Comparison of ENCODE assay signal across 22 cellular contexts in the genomic region with DNA sequence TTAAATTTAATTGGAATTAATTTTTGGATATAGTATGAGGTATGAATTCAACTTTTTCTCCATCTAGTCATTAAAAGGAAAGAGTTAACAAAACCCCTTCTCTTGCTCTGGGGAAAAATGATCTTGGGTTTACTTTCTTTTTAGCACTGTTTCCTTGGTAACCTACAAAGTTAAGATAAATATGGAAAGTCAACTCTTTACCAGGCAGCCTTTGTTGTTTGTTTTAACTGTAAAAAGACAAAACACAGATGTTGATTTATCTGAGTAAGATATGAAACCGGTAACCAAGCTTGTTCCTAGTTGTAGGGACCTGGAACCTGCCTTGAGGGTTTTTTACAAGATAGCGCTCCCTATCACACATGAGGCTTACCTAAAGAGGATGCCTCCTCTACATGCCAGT. TPM values are rescaled to one million over a fixed set of nuclear protein-coding genes. Genes with fewer than 3 reads are reported as not detected.
DNase-seq lines count a peak whose midpoint lies in the region; ATAC-seq, FAIRE-seq and TF ChIP-seq lines count a peak whose summit lies in the region.
"Had no signal": no experiment of that assay in that cellular context is flagged by ENCODE, and none has a peak within 500 bp of the region (broad histone marks: within the 10 kb centered on the region; RNA-seq: fewer than 3 reads in every experiment).

No MANE protein-coding gene starts in this region.

- no peaks in the 10 kb centered on the region for H3K4me1 Mint-ChIP-seq in activated CD4-positive, alpha-beta T cell treated with anti-CD3 and anti-CD28 coated beads, Interleukin-2, amount 10 ng/mL, durations not matched to agents 24 days and 14 days
- peaks cover 1% of the 10 kb centered on the region for H3K4me1 Mint-ChIP-seq in activated CD4-positive, alpha-beta T cell treated with anti-CD3 and anti-CD28 coated beads, Interleukin-2, amount 10 ng/mL, durations not matched to agents 7 days and 5 days
- H3K4me1 Mint-ChIP-seq in activated T-helper 17 cell treated with anti-CD3 and anti-CD28 coated beads, Interleukin-2, amount 50 U/mL, for 72 hours: no peaks in the 10 kb centered on the region
- H3K4me1 Mint-ChIP-seq: activated naive CD8-positive, alpha-beta T cell treated with anti-CD3 and anti-CD28 coated beads for 36 hours; brain had no signal

- no peak for ATAC-seq in activated T-helper 17 cell treated with anti-CD3 and anti-CD28 coated beads, Interleukin-2, amount 50 U/mL, for 72 hours (replicated peaks)
- peak; percentile 60 to 81 (median 75) for ATAC-seq in pancreas
- ATAC-seq: activated T-cell treated with anti-CD3 and anti-CD28 coated beads, Interleukin-2, amount 50 U/mL, for 4 hours; heart left ventricle; natural killer cell treated with Interleukin-12 subunit alpha and Interleukin-12 subunit beta and Interleukin-15 and Interleukin-18, amount 100 ng/mL, for 72 hours had no signal

- peaks cover 0 to 10% (median 3%) of the 10 kb centered on the region in 3 donors for H3K4me1 ChIP-seq in pancreas
- H3K4me1 ChIP-seq: Caco-2, colonic mucosa had no signal

- DNase-seq in activated CD4-positive, alpha-beta T cell treated with anti-CD3 and anti-CD28 coated beads, Interleukin-2, amount 10 ng/mL, durations not matched to agents 24 days and 14 days: no peak
- no peak for DNase-seq in activated CD4-positive, alpha-beta T cell treated with anti-CD3 and anti-CD28 coated beads, Interleukin-2, amount 10 ng/mL, durations not matched to agents 7 days and 5 days
- no peak for DNase-seq in pancreas
- DNase-seq in stimulated activated CD4-positive, alpha-beta T cell treated with anti-CD3 and anti-CD28 coated beads, Interleukin-2, amount 100 ng/mL, for 48 hours: no peak
- no peak for DNase-seq in NCI-H2171 (lab: John Stamatoyannopoulos, UW)
- DNase-seq in DMS79 treated with DMSO at 0.1 percent for 48 hours (lab: John Stamatoyannopoulos, UW): no peak
- DNase-seq: activated CD4-positive, alpha-beta T cell treated with anti-CD3 and anti-CD28 coated beads, Interleukin-2, amount 50 U/mL, for 48 hours; activated naive CD8-positive, alpha-beta T cell treated with anti-CD3 and anti-CD28 coated beads for 36 hours; activated T-cell treated with anti-CD3 and anti-CD28 coated beads, Interleukin-2, amount 50 U/mL, for 4 hours; colonic mucosa; EL; GOT3; heart left ventricle; NCI-H2081 treated with DMSO at 0.1 percent for 48 hours; NCI-H510A had no signal

- H3K27ac Mint-ChIP-seq in activated CD4-positive, alpha-beta T cell treated with anti-CD3 and anti-CD28 coated beads, Interleukin-2, amount 10 ng/mL, durations not matched to agents 24 days and 14 days: peak overlapping the region; percentile 4
- H3K27ac Mint-ChIP-seq in activated CD4-positive, alpha-beta T cell treated with anti-CD3 and anti-CD28 coated beads, Interleukin-2, amount 10 ng/mL, durations not matched to agents 7 days and 5 days: no peak overlapping the region
- H3K27ac Mint-ChIP-seq in activated T-helper 17 cell treated with anti-CD3 and anti-CD28 coated beads, Interleukin-2, amount 50 U/mL, for 72 hours: peak overlapping the region; percentile 52
- H3K27ac Mint-ChIP-seq: activated naive CD8-positive, alpha-beta T cell treated with anti-CD3 and anti-CD28 coated beads for 36 hours; natural killer cell treated with Interleukin-12 subunit alpha and Interleukin-12 subunit beta and Interleukin-15 and Interleukin-18, amount 100 ng/mL, for 72 hours had no signal

- H3K27ac ChIP-seq in pancreas: peak overlapping the region in 1 of 4 donors; percentile 28
- H3K27ac ChIP-seq: colonic mucosa, heart left ventricle, SK-N-MC, VCaP had no signal

- FAIRE-seq in endometrium (lab: Jason Lieb, UNC): peak; percentile 58
- no peak for FAIRE-seq in pancreas (lab: Jason Lieb, UNC)

- H3K27me3 ChIP-seq in pancreas: no peaks in the 10 kb centered on the region
- H3K27me3 ChIP-seq: colonic mucosa, heart left ventricle had no signal

- no peak for TF ChIP-seq CTCF in pancreas (IDR thresholded peaks at IDR 0.05)

- WGBS in pancreas, 2 donors: 30 to 32% methylated on average over 2 of the region's 2 CpGs

- peaks cover 16% of the 10 kb centered on the region for H3K36me3 Mint-ChIP-seq in activated CD4-positive, alpha-beta T cell treated with anti-CD3 and anti-CD28 coated beads, Interleukin-2, amount 10 ng/mL, durations not matched to agents 24 days and 14 days (ENCODE audit: low read depth)
- peaks cover 8% of the 10 kb centered on the region for H3K36me3 Mint-ChIP-seq in activated CD4-positive, alpha-beta T cell treated with anti-CD3 and anti-CD28 coated beads, Interleukin-2, amount 10 ng/mL, durations not matched to agents 7 days and 5 days (ENCODE audit: low read depth)
- H3K36me3 Mint-ChIP-seq in activated T-helper 17 cell treated with anti-CD3 and anti-CD28 coated beads, Interleukin-2, amount 50 U/mL, for 72 hours (ENCODE audit: low read depth): peaks cover 22% of the 10 kb centered on the region

- H3K9me3 ChIP-seq in pancreas: no peaks in the 10 kb centered on the region
- H3K9me3 ChIP-seq: Caco-2, colonic mucosa, heart left ventricle had no signal

- no peaks in the 10 kb centered on the region for H3K36me3 ChIP-seq in pancreas
- H3K36me3 ChIP-seq: colonic mucosa had no signal

- no peak overlapping the region for H3K4me3 Mint-ChIP-seq in activated CD4-positive, alpha-beta T cell treated with anti-CD3 and anti-CD28 coated beads, Interleukin-2, amount 10 ng/mL, durations not matched to agents 24 days and 14 days
- H3K4me3 Mint-ChIP-seq in activated CD4-positive, alpha-beta T cell treated with anti-CD3 and anti-CD28 coated beads, Interleukin-2, amount 10 ng/mL, durations not matched to agents 7 days and 5 days: no peak overlapping the region
- H3K4me3 Mint-ChIP-seq in activated T-helper 17 cell treated with anti-CD3 and anti-CD28 coated beads, Interleukin-2, amount 50 U/mL, for 72 hours: no peak overlapping the region
- H3K4me3 Mint-ChIP-seq: activated naive CD8-positive, alpha-beta T cell treated with anti-CD3 and anti-CD28 coated beads for 36 hours; activated T-cell treated with anti-CD3 and anti-CD28 coated beads, Interleukin-2, amount 50 U/mL, for 4 hours; brain; natural killer cell treated with Interleukin-12 subunit alpha and Interleukin-12 subunit beta and Interleukin-15 and Interleukin-18, amount 100 ng/mL, for 72 hours had no signal

- no peak overlapping the region for H3K4me3 ChIP-seq in pancreas
- H3K4me3 ChIP-seq: colonic mucosa, heart left ventricle, SK-N-MC had no signal

- POLR2A ChIA-PET in activated CD4-positive, alpha-beta T cell treated with anti-CD3 and anti-CD28 coated beads, Interleukin-2, amount 10 ng/mL, durations not matched to agents 7 days and 5 days (lab: Charles Lee): no interaction called here

- CTCF ChIA-PET in activated CD4-positive, alpha-beta T cell treated with anti-CD3 and anti-CD28 coated beads, Interleukin-2, amount 10 ng/mL, durations not matched to agents 7 days and 5 days (lab: Charles Lee): no interaction called here

- intact Hi-C loops in activated CD4-positive, alpha-beta T cell treated with anti-CD3 and anti-CD28 coated beads, Interleukin-2, amount 10 ng/mL, durations not matched to agents 24 days and 14 days (cut with micrococcal nuclease): no loop called here
- intact Hi-C loops in pancreas (cut with DNase I): no loop called here

- no peaks in the 10 kb centered on the region for H3K27me3 Mint-ChIP-seq in activated CD4-positive, alpha-beta T cell treated with anti-CD3 and anti-CD28 coated beads, Interleukin-2, amount 10 ng/mL, durations not matched to agents 24 days and 14 days
- H3K27me3 Mint-ChIP-seq in activated CD4-positive, alpha-beta T cell treated with anti-CD3 and anti-CD28 coated beads, Interleukin-2, amount 10 ng/mL, durations not matched to agents 7 days and 5 days: no peaks in the 10 kb centered on the region
- no peaks in the 10 kb centered on the region for H3K27me3 Mint-ChIP-seq in activated T-helper 17 cell treated with anti-CD3 and anti-CD28 coated beads, Interleukin-2, amount 50 U/mL, for 72 hours
- H3K27me3 Mint-ChIP-seq: activated naive CD8-positive, alpha-beta T cell treated with anti-CD3 and anti-CD28 coated beads for 36 hours; brain; natural killer cell treated with Interleukin-12 subunit alpha and Interleukin-12 subunit beta and Interleukin-15 and Interleukin-18, amount 100 ng/mL, for 72 hours had no signal

- no peaks in the 10 kb centered on the region for H3K9me3 Mint-ChIP-seq in activated CD4-positive, alpha-beta T cell treated with anti-CD3 and anti-CD28 coated beads, Interleukin-2, amount 10 ng/mL, durations not matched to agents 24 days and 14 days
- no peaks in the 10 kb centered on the region for H3K9me3 Mint-ChIP-seq in activated CD4-positive, alpha-beta T cell treated with anti-CD3 and anti-CD28 coated beads, Interleukin-2, amount 10 ng/mL, durations not matched to agents 7 days and 5 days
- no peaks in the 10 kb centered on the region for H3K9me3 Mint-ChIP-seq in activated T-helper 17 cell treated with anti-CD3 and anti-CD28 coated beads, Interleukin-2, amount 50 U/mL, for 72 hours
- H3K9me3 Mint-ChIP-seq: activated naive CD8-positive, alpha-beta T cell treated with anti-CD3 and anti-CD28 coated beads for 36 hours; activated T-cell treated with anti-CD3 and anti-CD28 coated beads, Interleukin-2, amount 50 U/mL, for 4 hours; brain; natural killer cell treated with Interleukin-12 subunit alpha and Interleukin-12 subunit beta and Interleukin-15 and Interleukin-18, amount 100 ng/mL, for 72 hours had no signal

RNA-seq across cellular contexts. Expression of gene SANBR, which starts 10.1 kb away (rescaled TPM):
- total RNA-seq in activated CD4-positive, alpha-beta T cell treated with anti-CD3 and anti-CD28 coated beads, Interleukin-2, amount 10 ng/mL, durations not matched to agents 24 days and 14 days: 3.1 and 3.4 TPM in 2 replicates
- total RNA-seq in activated CD4-positive, alpha-beta T cell treated with anti-CD3 and anti-CD28 coated beads, Interleukin-2, amount 10 ng/mL, durations not matched to agents 7 days and 5 days: 10 to 100 TPM; 11.6 to 11.7 TPM
- total RNA-seq in activated T-helper 17 cell treated with anti-CD3 and anti-CD28 coated beads, Interleukin-2, amount 50 U/mL, for 72 hours: 1 to 10 TPM; 4.0 to 6.1 TPM
- total RNA-seq in pancreas: 1 to 10 TPM; 1.7 to 5.1 (median 3.4) TPM
- polyA plus RNA-seq in pancreas: 1 to 10 TPM; 2.6 to 2.7 TPM

RNA-seq across cellular contexts. Expression of gene PUS10, which starts 37.5 kb away (rescaled TPM):
- 7.8 and 8.4 TPM in 2 replicates for total RNA-seq in activated CD4-positive, alpha-beta T cell treated with anti-CD3 and anti-CD28 coated beads, Interleukin-2, amount 10 ng/mL, durations not matched to agents 24 days and 14 days
- 1 to 10 TPM; 5.7 to 8.8 TPM for total RNA-seq in activated CD4-positive, alpha-beta T cell treated with anti-CD3 and anti-CD28 coated beads, Interleukin-2, amount 10 ng/mL, durations not matched to agents 7 days and 5 days
- 1 to 10 TPM; 5.1 to 5.7 TPM for total RNA-seq in activated T-helper 17 cell treated with anti-CD3 and anti-CD28 coated beads, Interleukin-2, amount 50 U/mL, for 72 hours
- total RNA-seq in pancreas: 1 to 10 TPM; 2.7 to 6.0 (median 3.2) TPM
- polyA plus RNA-seq in pancreas: 1 to 10 TPM; 1.6 to 1.9 TPM

RNA-seq across cellular contexts. Expression of gene PEX13, which starts 38.0 kb away (rescaled TPM):
- 18.8 and 19.7 TPM in 2 replicates for total RNA-seq in activated CD4-positive, alpha-beta T cell treated with anti-CD3 and anti-CD28 coated beads, Interleukin-2, amount 10 ng/mL, durations not matched to agents 24 days and 14 days
- 10 to 100 TPM; 14.3 to 14.5 TPM for total RNA-seq in activated CD4-positive, alpha-beta T cell treated with anti-CD3 and anti-CD28 coated beads, Interleukin-2, amount 10 ng/mL, durations not matched to agents 7 days and 5 days
- total RNA-seq in activated T-helper 17 cell treated with anti-CD3 and anti-CD28 coated beads, Interleukin-2, amount 50 U/mL, for 72 hours: 10 to 100 TPM; 17.1 to 25.1 TPM
- 10 to 100 TPM in 2 of 6 donors, 1 to 10 TPM in 4; 8.4 to 16.8 (median 9.2) TPM for total RNA-seq in pancreas
- polyA plus RNA-seq in pancreas: 1 to 10 TPM; 4.3 to 6.5 TPM
